8 cellular contexts compared by ENCODE assay signal in the genomic region with DNA sequence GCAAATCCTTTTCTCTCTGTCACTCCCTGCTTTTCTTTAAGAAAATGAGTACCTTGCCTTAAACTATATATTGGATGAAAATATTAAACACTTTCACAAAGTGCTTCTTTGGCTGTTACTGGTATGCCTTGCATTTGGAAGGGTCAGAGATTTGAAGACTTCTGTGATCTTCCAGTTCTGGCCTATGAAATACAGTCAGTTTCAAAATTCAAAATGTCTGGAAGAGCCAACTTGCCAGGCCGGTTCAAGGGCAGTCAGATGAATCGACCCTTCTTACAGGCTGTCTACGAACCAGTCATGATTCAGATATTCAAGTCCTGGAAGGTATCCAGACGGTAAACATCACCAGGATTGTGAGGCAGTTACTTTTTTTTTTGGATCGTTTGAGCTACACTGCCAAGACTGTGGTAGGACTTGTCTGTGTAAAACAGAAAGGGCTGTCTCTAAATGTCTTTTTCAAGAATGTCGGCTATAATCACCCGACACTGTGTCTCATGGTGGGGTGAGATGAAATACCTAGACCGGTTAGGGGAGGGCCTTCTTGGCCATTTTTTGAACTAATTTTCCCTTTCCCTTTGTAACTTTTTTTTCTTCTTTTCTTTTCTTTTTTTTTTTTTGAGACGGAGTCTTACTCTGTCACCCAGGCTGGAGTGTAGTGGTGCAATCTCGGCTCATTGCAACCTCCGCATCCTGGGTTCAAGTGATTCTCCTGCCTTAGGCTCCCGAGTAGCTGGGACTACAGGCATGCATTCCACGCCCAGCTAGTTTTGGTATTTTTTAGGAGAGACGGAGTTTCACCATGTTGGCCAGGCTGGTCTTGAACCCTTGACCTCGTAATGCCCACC. TPM values are rescaled to one million over a fixed set of nuclear protein-coding genes. Genes with fewer than 3 reads are reported as not detected.
A peak's percentile ranks its signal among the peaks of the same experiment; 100 is the strongest.
DNase-seq lines count a peak whose midpoint lies in the region; ATAC-seq, FAIRE-seq and TF ChIP-seq lines count a peak whose summit lies in the region.

No MANE protein-coding gene starts in this region.

- no peak for DNase-seq in CD4-positive, alpha-beta memory T cell
- DNase-seq in NCI-H1048 (lab: John Stamatoyannopoulos, UW) (peak; percentile 57), kidney (no peak), RPMI8226 (no peak), NCI-H524 (lab: John Stamatoyannopoulos, UW) (no peak)

- no peak for TF ChIP-seq CTCF in brain (conservative IDR thresholded peaks at IDR 0.05)
- TF ChIP-seq CTCF in kidney (IDR thresholded peaks at IDR 0.05; ENCODE audit: borderline replicate concordance, extremely low read depth, insufficient read depth) = no peak

- ATAC-seq in HG03135 (IDR thresholded peaks at IDR 0.05; ENCODE audit: unreplicated experiment) = no peak

- no peaks in the 10 kb centered on the region for H3K27me3 ChIP-seq in CD4-positive, alpha-beta memory T cell (ENCODE audit: insufficient read depth, low read length)
- no peaks in the 10 kb centered on the region for H3K27me3 ChIP-seq in subcutaneous abdominal adipose tissue (ENCODE audit: control insufficient read depth in 5 of 5, insufficient read depth in 4 of 5, low read length in 5 of 5)

- peak; percentile 87 for FAIRE-seq in kidney (lab: Jason Lieb, UNC)

- intact Hi-C loops in CD4-positive, alpha-beta memory T cell (cut with micrococcal nuclease) = loop anchor here (1.0 kb wide), 1 partner anchor 9 kb away; no protein-coding TSS in a partner anchor
- intact Hi-C loops in kidney (cut with DNase I) = no loop called here

- POLR2A ChIA-PET in CD4-positive, alpha-beta memory T cell (lab: Charles Lee; ENCODE audit: partially characterized antibody) = interaction anchor here (1.2 to 4.0 kb wide), 4 partner anchors 10 to 23 kb away, joined by 3 to 24 read pairs (median 3); no protein-coding TSS in a partner anchor

- no peaks in the 10 kb centered on the region for H3K9me3 Mint-ChIP-seq in CD4-positive, alpha-beta memory T cell
- no peaks in the 10 kb centered on the region for H3K9me3 Mint-ChIP-seq in brain

- H3K4me3 ChIP-seq in CD4-positive, alpha-beta memory T cell (ENCODE audit: low read length in 2 of 2) = no peak overlapping the region
- H3K4me3 ChIP-seq in kidney (ENCODE audit: low read length in 2 of 2) (peak overlapping the region in 1 of 2 donors; percentile 33), subcutaneous abdominal adipose tissue (ENCODE audit: low read depth in 1 of 5, low read length in 5 of 5) (peak overlapping the region in 2 of 5 donors; percentile 30 to 49)

- no peaks in the 10 kb centered on the region for H3K9me3 ChIP-seq in CD4-positive, alpha-beta memory T cell (ENCODE audit: control insufficient read depth in 1 of 2, low read length in 2 of 2)
- H3K9me3 ChIP-seq in kidney (ENCODE audit: control insufficient read depth in 1 of 2, low read length in 2 of 2) (no peaks in the 10 kb centered on the region), subcutaneous abdominal adipose tissue (ENCODE audit: control insufficient read depth in 5 of 5, low read length in 5 of 5) (no peaks in the 10 kb centered on the region)

- H3K36me3 Mint-ChIP-seq in CD4-positive, alpha-beta memory T cell = peaks cover 10 to 25% of the 10 kb centered on the region in 2 donors
- H3K36me3 Mint-ChIP-seq in brain = peaks cover 26% of the 10 kb centered on the region

- H3K27me3 Mint-ChIP-seq in CD4-positive, alpha-beta memory T cell = no peaks in the 10 kb centered on the region
- no peaks in the 10 kb centered on the region for H3K27me3 Mint-ChIP-seq in brain

- peak overlapping the region; percentile 68 to 81 for H3K9ac ChIP-seq in kidney (ENCODE audit: low read length in 2 of 2)
- H3K9ac ChIP-seq in subcutaneous abdominal adipose tissue (ENCODE audit: low read length in 5 of 5) = peak overlapping the region in 4 of 5 donors; percentile 56 to 73 (median 60)

- H3K36me3 ChIP-seq in CD4-positive, alpha-beta memory T cell (ENCODE audit: insufficient read depth, low read length) = no peaks in the 10 kb centered on the region
- peaks cover 3 to 13% of the 10 kb centered on the region in 2 donors for H3K36me3 ChIP-seq in kidney (ENCODE audit: control insufficient read depth in 1 of 2, insufficient read depth in 2 of 2, low read length in 2 of 2)
- H3K36me3 ChIP-seq in subcutaneous abdominal adipose tissue (ENCODE audit: control insufficient read depth in 5 of 5, insufficient read depth in 5 of 5, low read length in 5 of 5) = peaks cover 0 to 5% (median 0%) of the 10 kb centered on the region in 5 donors

- peak overlapping the region in 6 of 7 donors; percentile 80 to 95 (median 92) for H3K27ac Mint-ChIP-seq in CD4-positive, alpha-beta memory T cell
- peak overlapping the region; percentile 56 to 96 (median 92) for H3K27ac Mint-ChIP-seq in brain

- peak overlapping the region; percentile 5 for H3K27ac ChIP-seq in CD4-positive, alpha-beta memory T cell (ENCODE audit: low read depth, low read length)
- peak overlapping the region; percentile 91 to 96 for H3K27ac ChIP-seq in kidney (ENCODE audit: low read depth in 2 of 2, low read length in 2 of 2)
- peak overlapping the region; percentile 96 for H3K27ac ChIP-seq in subcutaneous abdominal adipose tissue (ENCODE audit: low read depth, low read length)

- peaks cover 45 to 94% (median 73%) of the 10 kb centered on the region in 4 donors for H3K4me1 Mint-ChIP-seq in CD4-positive, alpha-beta memory T cell
- H3K4me1 Mint-ChIP-seq in brain = peaks cover 95% of the 10 kb centered on the region

- CTCF ChIA-PET in CD4-positive, alpha-beta memory T cell (lab: Charles Lee; ENCODE audit: partially characterized antibody) = interaction anchor here (1.0 kb wide), 1 partner anchor 12 kb away, joined by 3 read pairs; no protein-coding TSS in a partner anchor

- peak overlapping the region in 3 of 8 donors; percentile 39 to 79 (median 46) for H3K4me3 Mint-ChIP-seq in CD4-positive, alpha-beta memory T cell
- peak overlapping the region; percentile 10 to 63 (median 28) for H3K4me3 Mint-ChIP-seq in brain

- H3K4me1 ChIP-seq in CD4-positive, alpha-beta memory T cell (ENCODE audit: insufficient read depth, low read length) = peaks cover 93% of the 10 kb centered on the region
- peaks cover 72 to 76% of the 10 kb centered on the region in 2 donors for H3K4me1 ChIP-seq in kidney (ENCODE audit: control insufficient read depth in 1 of 2, insufficient read depth in 1 of 2, low read depth in 1 of 2, low read length in 2 of 2)
- peaks cover 7 to 96% (median 94%) of the 10 kb centered on the region in 5 donors for H3K4me1 ChIP-seq in subcutaneous abdominal adipose tissue (ENCODE audit: control insufficient read depth in 5 of 5, insufficient read depth in 5 of 5, low read length in 5 of 5)

RNA-seq across cellular contexts. Expression of a gene that starts 11.2 kb away (rescaled TPM):
- 100 to 1,000 TPM; 151 to 155 TPM for total RNA-seq in CD4-positive, alpha-beta memory T cell
- 10 to 100 TPM in 1 of 2 donors, 1 to 10 TPM in 1; 4.0 to 24.4 TPM for polyA plus RNA-seq in CD4-positive, alpha-beta memory T cell
- 379 TPM for polyA plus RNA-seq in brain (ENCODE audit: insufficient read depth, low read depth, low replicate concordance)
- 606 TPM for total RNA-seq in kidney
- polyA plus RNA-seq in kidney (ENCODE audit: insufficient read depth, low read depth, low replicate concordance) = 231 TPM

RNA-seq across cellular contexts. Expression of a gene that starts 39.7 kb away (rescaled TPM):
- 100 to 1,000 TPM; 320 to 340 TPM for total RNA-seq in CD4-positive, alpha-beta memory T cell
- 100 to 1,000 TPM; 364 to 424 TPM for polyA plus RNA-seq in CD4-positive, alpha-beta memory T cell
- polyA plus RNA-seq in brain (ENCODE audit: insufficient read depth, low read depth, low replicate concordance) (367 TPM), kidney (ENCODE audit: insufficient read depth, low read depth, low replicate concordance) (723 TPM)
- total RNA-seq in kidney = 259 TPM

RNA-seq across cellular contexts. Expression of a gene that starts 40.9 kb away (rescaled TPM):
- 100 to 1,000 TPM; 346 to 361 TPM for total RNA-seq in CD4-positive, alpha-beta memory T cell
- polyA plus RNA-seq in CD4-positive, alpha-beta memory T cell = 100 to 1,000 TPM; 142 to 177 TPM
- polyA plus RNA-seq in brain (ENCODE audit: insufficient read depth, low read depth, low replicate concordance) = 1.4 TPM
- total RNA-seq in kidney = 17.7 TPM
- 3.9 TPM for polyA plus RNA-seq in kidney (ENCODE audit: insufficient read depth, low read depth, low replicate concordance)

Comparison
In these comparisons a context has a peak if more than half of its experiments do, and no peak if none do; other contexts are left out.
1. H3K27ac ChIP-seq: peak in every context shown above with its lines; median percentile 96 in subcutaneous abdominal adipose tissue; 94 in kidney; 5 in CD4-positive, alpha-beta memory T cell.
2. RNA of a gene that starts 40.9 kb away (polyA plus RNA-seq): 142 to 177 TPM in CD4-positive, alpha-beta memory T cell; 3.9 TPM in kidney (single experiment) and 1.4 TPM in brain (single experiment); every median in the first group is over 10 times any median in the second.